17 cellular contexts compared by ENCODE assay signal in genomic region chr22:30575859-30576258, GRCh38. TPM values are rescaled to one million over a fixed set of nuclear protein-coding genes. Genes with fewer than 3 reads are reported as not detected.
DNase-seq lines count a peak whose midpoint lies in the region; ATAC-seq and TF ChIP-seq lines count a peak whose summit lies in the region.
"Had no signal": no experiment of that assay in that cellular context is flagged by ENCODE, and none has a peak within 500 bp of the region (broad histone marks: within the 10 kb centered on the region; RNA-seq: fewer than 3 reads in every experiment).

No MANE protein-coding gene starts in this region.

- DNase-seq in RWPE1 (ENCODE audit: low spot score) = no peak
- DNase-seq in stomach = peak; percentile 88
- DNase-seq in NCI-H187 treated with DMSO at 0.1 percent for 48 hours (lab: John Stamatoyannopoulos, UW) = no peak
- DNase-seq in NCI-H526 treated with DMSO at 0.1 percent for 48 hours (lab: John Stamatoyannopoulos, UW) = no peak
- DNase-seq: activated CD8-positive, alpha-beta memory T cell treated with anti-CD3 and anti-CD28 coated beads, Interleukin-2, amount 10 ng/mL, durations not matched to agents 7 days and 5 days; DMS153; gastrocnemius medialis; KG1; mesendoderm; NCI-H1436; NCI-H510A treated with DMSO at 0.1 percent for 48 hours; PC-3; WERI-Rb-1 had no signal

- CTCF ChIA-PET in RWPE1 (lab: Yijun Ruan, JAX) = no interaction called here

- no peaks in the 10 kb centered on the region for H3K9me3 ChIP-seq in stomach
- H3K9me3 ChIP-seq: BE2C, gastrocnemius medialis had no signal

- no peak overlapping the region for H3K4me3 ChIP-seq in stomach
- H3K4me3 ChIP-seq: gastrocnemius medialis had no signal

- no peak for TF ChIP-seq EP300 in stomach (IDR thresholded peaks at IDR 0.05)

- peaks cover 45 to 49% (median 47%) of the 10 kb centered on the region in 4 donors for H3K4me1 ChIP-seq in stomach

- POLR2A ChIA-PET in RWPE1 (lab: Yijun Ruan, JAX; ENCODE audit: low non-redundant PET) = no interaction called here

- peaks cover 47 to 58% (median 56%) of the 10 kb centered on the region in 4 donors for H3K36me3 ChIP-seq in stomach

- H3K27ac ChIP-seq in RWPE1 (peak overlapping the region; percentile 8), layer of hippocampus (ENCODE audit: low read depth, low read length) (peak overlapping the region; percentile 98), stomach (peak overlapping the region; percentile 82 to 88 (median 85))
- H3K27ac ChIP-seq: brain microvascular endothelial cell, gastrocnemius medialis, WERI-Rb-1 had no signal

- no peak for ATAC-seq in HG02981 (IDR thresholded peaks at IDR 0.05; ENCODE audit: unreplicated experiment)
- ATAC-seq: activated CD8-positive, alpha-beta memory T cell treated with anti-CD3 and anti-CD28 coated beads, Interleukin-2, amount 10 ng/mL, durations not matched to agents 7 days and 5 days; PC-3 had no signal

- H3K27me3 ChIP-seq in layer of hippocampus (ENCODE audit: control insufficient read depth, insufficient read depth, low read length) (no peaks in the 10 kb centered on the region), stomach (no peaks in the 10 kb centered on the region)
- H3K27me3 ChIP-seq: BE2C, brain microvascular endothelial cell, gastrocnemius medialis had no signal

- no peak for TF ChIP-seq CTCF in RWPE1 (conservative IDR thresholded peaks at IDR 0.05; ENCODE audit: low read depth)
- TF ChIP-seq CTCF in stomach (IDR thresholded peaks at IDR 0.05) = no peak

- intact Hi-C loops in stomach (cut with DNase I; ENCODE audit: low total_unique reads) = no loop called here

- WGBS in stomach, 5 donors = 35 to 61% (median 36%) methylated on average over 5 to 15 of the region's 15 CpGs

- TF ChIP-seq POLR2A in stomach (IDR thresholded peaks at IDR 0.05) = no peak

RNA-seq across cellular contexts. Expression of gene GAL3ST1, which starts 1.4 kb away (rescaled TPM):
- 10 to 100 TPM in 2 of 5 donors, 1 to 10 TPM in 2, under 1 TPM in 1; 0.87 to 48.4 (median 3.5) TPM for total RNA-seq in stomach
- 1 to 10 TPM; 2.9 to 8.9 (median 4.0) TPM for polyA plus RNA-seq in stomach
- total RNA-seq: activated CD8-positive, alpha-beta memory T cell treated with anti-CD3 and anti-CD28 coated beads, Interleukin-2, amount 10 ng/mL, durations not matched to agents 7 days and 5 days; PC-3 had no signal

RNA-seq across cellular contexts. Expression of gene PES1, which starts 15.9 kb away (rescaled TPM):
- 10 to 100 TPM; 22.8 to 94.5 (median 38.7) TPM for total RNA-seq in stomach
- 10 to 100 TPM; 46.2 to 63.1 (median 48.0) TPM for polyA plus RNA-seq in stomach

RNA-seq across cellular contexts. Expression of gene SEC14L6, which starts 29.3 kb away (rescaled TPM):
- total RNA-seq in stomach = under 1 TPM in 1 of 5 donors, not detected in 4; 0.58 TPM
- 1 to 10 TPM in 1 of 3 donors, under 1 TPM in 2; 0.68 to 1.4 (median 1.00) TPM for polyA plus RNA-seq in stomach
- total RNA-seq: gastrocnemius medialis, PC-3 had no signal

RNA-seq across cellular contexts. Expression of gene TCN2, which starts 31.1 kb away (rescaled TPM):
- 10 to 100 TPM in 2 of 5 donors, 1 to 10 TPM in 3; 1.4 to 16.3 (median 2.3) TPM for total RNA-seq in stomach
- polyA plus RNA-seq in stomach = 10 to 100 TPM in 1 of 3 donors, 1 to 10 TPM in 2; 4.1 to 10.1 (median 4.3) TPM

RNA-seq across cellular contexts. Expression of gene SLC35E4, which starts 59.7 kb away (rescaled TPM):
- total RNA-seq in stomach = 1 to 10 TPM in 4 of 5 donors, under 1 TPM in 1; 0.45 to 7.2 (median 2.6) TPM
- 1 to 10 TPM in 2 of 3 donors, under 1 TPM in 1; 0.46 to 3.4 (median 1.8) TPM for polyA plus RNA-seq in stomach

Comparison
In these comparisons a context has a peak if more than half of its experiments do, and no peak if none do; other contexts are left out.
1. H3K27ac ChIP-seq: peak in every context shown above with its lines; median percentile 98 in layer of hippocampus; 85 in stomach; 8 in RWPE1.